In the genomic region with DNA sequence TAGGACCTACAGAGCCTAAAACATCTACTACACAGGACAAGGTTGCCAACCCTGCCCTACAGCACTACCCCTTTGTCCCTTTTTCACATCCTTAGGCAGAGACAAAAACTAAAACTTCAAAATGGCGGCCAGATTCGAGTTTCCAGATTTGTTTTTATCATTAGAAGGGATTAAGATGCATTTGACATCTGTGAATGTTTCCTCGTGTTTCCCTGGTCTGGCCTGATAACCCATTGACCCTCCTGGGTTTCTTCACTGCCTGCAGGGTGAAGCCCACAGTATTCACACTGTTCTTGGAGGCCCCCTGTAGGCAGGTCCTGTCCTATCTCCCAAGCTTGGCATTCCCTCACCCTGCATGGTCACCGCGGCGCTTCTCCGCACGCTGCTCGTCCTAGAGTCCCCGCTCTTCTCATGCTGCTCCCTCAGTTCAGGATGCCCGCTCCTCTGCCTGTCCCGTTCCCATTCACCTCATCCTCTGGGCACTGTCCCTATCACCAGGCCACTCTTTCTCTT, we compare ENCODE assay signal across 10 cellular contexts.
"Had no signal": no experiment of that assay in that cellular context is flagged by ENCODE, and none has a peak within 500 bp of the region (broad histone marks: within the 10 kb centered on the region; RNA-seq: fewer than 3 reads in every experiment).

No MANE protein-coding gene starts in this region.

- H3K27ac Mint-ChIP-seq: activated CD4-positive, alpha-beta memory T cell treated with anti-CD3 and anti-CD28 coated beads for 36 hours; activated T-cell treated with anti-CD3 and anti-CD28 coated beads, Interleukin-2, amount 50 U/mL, for 72 hours had no signal

- DNase-seq: activated CD4-positive, alpha-beta memory T cell treated with anti-CD3 and anti-CD28 coated beads for 36 hours; activated CD4-positive, alpha-beta T cell treated with anti-CD3 and anti-CD28 coated beads for 1 hour; activated naive CD4-positive, alpha-beta T cell; activated T-cell treated with anti-CD3 and anti-CD28 coated beads, Interleukin-2, amount 50 U/mL, for 72 hours; caudate nucleus; colonic mucosa; gastrocnemius medialis; kidney glomerular epithelial cell; ovary; small intestine had no signal

- H3K9me3 Mint-ChIP-seq: activated CD4-positive, alpha-beta memory T cell treated with anti-CD3 and anti-CD28 coated beads for 36 hours; activated T-cell treated with anti-CD3 and anti-CD28 coated beads, Interleukin-2, amount 50 U/mL, for 72 hours had no signal

- H3K4me1 ChIP-seq: colonic mucosa had no signal

- H3K4me3 ChIP-seq: colonic mucosa, gastrocnemius medialis, ovary had no signal

- ATAC-seq: activated T-cell treated with anti-CD3 and anti-CD28 coated beads, Interleukin-2, amount 50 U/mL, for 72 hours; gastrocnemius medialis had no signal

- H3K4me3 Mint-ChIP-seq: activated CD4-positive, alpha-beta memory T cell treated with anti-CD3 and anti-CD28 coated beads for 36 hours; activated T-cell treated with anti-CD3 and anti-CD28 coated beads, Interleukin-2, amount 50 U/mL, for 72 hours had no signal

- H3K27me3 ChIP-seq: colonic mucosa, gastrocnemius medialis, ovary had no signal

- H3K36me3 ChIP-seq: colonic mucosa, gastrocnemius medialis, ovary had no signal

- H3K27ac ChIP-seq: colonic mucosa, gastrocnemius medialis, ovary had no signal

- H3K9me3 ChIP-seq: colonic mucosa, gastrocnemius medialis, ovary had no signal

- H3K36me3 Mint-ChIP-seq: activated CD4-positive, alpha-beta memory T cell treated with anti-CD3 and anti-CD28 coated beads for 36 hours had no signal
